Comparison of ENCODE assay signal across 6 cellular contexts in the genomic region with DNA sequence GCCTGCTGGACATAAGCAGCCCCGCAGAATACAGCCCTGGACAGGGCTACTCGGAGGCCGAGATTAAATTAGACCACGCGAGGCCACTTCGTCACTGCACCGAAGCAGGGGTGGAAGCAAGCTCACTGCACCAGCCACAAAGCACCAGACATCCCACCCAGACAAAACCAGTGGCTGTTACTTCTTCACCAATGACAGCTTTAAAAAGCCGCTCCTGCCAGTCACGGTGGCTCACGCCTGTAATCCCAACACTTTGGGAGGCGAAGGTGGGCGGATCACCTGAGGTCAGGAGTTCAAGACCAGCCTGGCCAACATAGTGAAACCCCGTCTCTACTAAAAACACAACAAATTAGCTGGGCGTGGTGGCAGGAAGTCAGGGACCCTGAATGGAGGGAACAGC. TPM values are rescaled to one million over a fixed set of nuclear protein-coding genes. Genes with fewer than 3 reads are reported as not detected.
"Had no signal": no experiment of that assay in that cellular context is flagged by ENCODE, and none has a peak within 500 bp of the region (broad histone marks: within the 10 kb centered on the region; RNA-seq: fewer than 3 reads in every experiment).

No MANE protein-coding gene starts in this region.

RNA-seq across cellular contexts. Expression of a gene that starts 30.2 kb away (rescaled TPM):
- total RNA-seq: M059J, PC-3, Peyer's patch, Right ventricle myocardium superior, SJSA1 had no signal
- polyA plus RNA-seq: SK-N-SH had no signal

RNA-seq across cellular contexts. Expression of a gene that starts 46.6 kb away (rescaled TPM):
- total RNA-seq: M059J, PC-3, Peyer's patch, Right ventricle myocardium superior, SJSA1 had no signal
- polyA plus RNA-seq: SK-N-SH had no signal
